In genomic region chr11:116499396-116500001, GRCh38 we compare ENCODE assay signal across 8 cellular contexts.
DNase-seq lines count a peak whose midpoint lies in the region; ATAC-seq, FAIRE-seq and TF ChIP-seq lines count a peak whose summit lies in the region.

No MANE protein-coding gene starts in this region.

- no peak overlapping the region for H3K4me3 ChIP-seq in AG10803 (ENCODE audit: low read length)

- no peak for FAIRE-seq in GM19239 (lab: Jason Lieb, UNC)

- peaks cover 30% of the 10 kb centered on the region for H3K27me3 Mint-ChIP-seq in activated CD8-positive, alpha-beta T cell treated with anti-CD3 and anti-CD28 coated beads, Interleukin-2, amount 10 ng/mL, durations not matched to agents 7 days and 5 days (ENCODE audit: low read depth)

- H3K9me3 Mint-ChIP-seq in activated CD8-positive, alpha-beta T cell treated with anti-CD3 and anti-CD28 coated beads, Interleukin-2, amount 10 ng/mL, durations not matched to agents 7 days and 5 days (ENCODE audit: insufficient read depth), result no peaks in the 10 kb centered on the region

- intact Hi-C loops in Right ventricle myocardium inferior (cut with DNase I), result no loop called here

- CTCF ChIA-PET in activated CD8-positive, alpha-beta T cell treated with anti-CD3 and anti-CD28 coated beads, Interleukin-2, amount 10 ng/mL, durations not matched to agents 7 days and 5 days (lab: Charles Lee), result interaction anchor here (0.7 to 1.4 kb wide), 5 partner anchors 8 to 43 kb away, joined by 3 to 5 read pairs (median 3); no protein-coding TSS in a partner anchor

- peak; percentile 69 for ATAC-seq in activated CD8-positive, alpha-beta T cell treated with anti-CD3 and anti-CD28 coated beads, Interleukin-2, amount 10 ng/mL, durations not matched to agents 7 days and 5 days
- ATAC-seq in Right ventricle myocardium inferior, result peak; percentile 44

- POLR2A ChIA-PET in activated CD8-positive, alpha-beta T cell treated with anti-CD3 and anti-CD28 coated beads, Interleukin-2, amount 10 ng/mL, durations not matched to agents 7 days and 5 days (lab: Charles Lee), result no interaction called here

- no peak overlapping the region for H3K4me3 Mint-ChIP-seq in activated CD8-positive, alpha-beta T cell treated with anti-CD3 and anti-CD28 coated beads, Interleukin-2, amount 10 ng/mL, durations not matched to agents 7 days and 5 days

- peak; percentile 48 for TF ChIP-seq CTCF in AG10803 (conservative IDR thresholded peaks at IDR 0.05; ENCODE audit: low read length)

- no peaks in the 10 kb centered on the region for H3K4me1 Mint-ChIP-seq in activated CD8-positive, alpha-beta T cell treated with anti-CD3 and anti-CD28 coated beads, Interleukin-2, amount 10 ng/mL, durations not matched to agents 7 days and 5 days (ENCODE audit: low read depth)

- H3K27ac Mint-ChIP-seq in activated CD8-positive, alpha-beta T cell treated with anti-CD3 and anti-CD28 coated beads, Interleukin-2, amount 10 ng/mL, durations not matched to agents 7 days and 5 days, result no peak overlapping the region

- DNase-seq in AG10803 (ENCODE audit: low read depth) (peak; percentile 45), GM19239 (ENCODE audit: insufficient read length, low spot score) (peak; percentile 72), NCI-H510A (lab: John Stamatoyannopoulos, UW) (peak; percentile 28), Right ventricle myocardium inferior (ENCODE audit: missing footprints) (no peak), pulmonary artery endothelial cell (ENCODE audit: low read depth, low spot score) (peak; percentile 46), NCI-H1694 treated with DMSO at 0.1 percent for 48 hours (lab: John Stamatoyannopoulos, UW) (no peak)
- DNase-seq in activated CD8-positive, alpha-beta T cell treated with anti-CD3 and anti-CD28 coated beads, Interleukin-2, amount 10 ng/mL, durations not matched to agents 7 days and 5 days, result peak; percentile 70
- no peak for DNase-seq in central memory CD4-positive, alpha-beta T cell

- no peaks in the 10 kb centered on the region for H3K36me3 Mint-ChIP-seq in activated CD8-positive, alpha-beta T cell treated with anti-CD3 and anti-CD28 coated beads, Interleukin-2, amount 10 ng/mL, durations not matched to agents 7 days and 5 days (ENCODE audit: low read depth)

Comparison
In these comparisons a context has a peak if more than half of its experiments do, and no peak if none do; other contexts are left out.
1. DNase-seq: peak in AG10803 (single experiment), GM19239 (single experiment), NCI-H510A (single experiment), activated CD8-positive, alpha-beta T cell treated with anti-CD3 and anti-CD28 coated beads, Interleukin-2, amount 10 ng/mL, durations not matched to agents 7 days and 5 days (single experiment) and pulmonary artery endothelial cell (single experiment); none in Right ventricle myocardium inferior (single experiment), central memory CD4-positive, alpha-beta T cell (single experiment) and NCI-H1694 treated with DMSO at 0.1 percent for 48 hours (single experiment).